Comparison of ENCODE assay signal across 17 cellular contexts in the genomic region with DNA sequence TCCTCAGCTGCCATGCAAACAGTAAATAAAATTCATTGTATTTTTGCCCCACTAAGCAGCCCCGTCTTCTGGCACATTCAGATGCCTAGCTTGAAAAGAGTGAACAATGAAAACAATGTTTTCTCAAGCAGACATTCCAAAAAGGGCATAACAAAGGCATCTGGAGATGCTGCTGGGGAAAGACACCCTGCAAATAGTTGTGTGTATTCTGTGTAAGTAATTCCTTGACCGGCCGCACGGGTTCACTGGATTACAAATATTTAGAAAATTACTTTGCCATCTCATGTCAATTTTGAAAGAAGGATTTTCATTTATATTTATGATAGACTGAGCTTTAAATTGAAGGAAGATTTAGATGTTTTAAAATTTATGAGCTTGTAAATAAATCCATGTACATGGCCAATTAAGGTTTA.
A peak's percentile ranks its signal among the peaks of the same experiment; 100 is the strongest.
DNase-seq lines count a peak whose midpoint lies in the region; FAIRE-seq and TF ChIP-seq lines count a peak whose summit lies in the region.
"Had no signal": no experiment of that assay in that cellular context is flagged by ENCODE, and none has a peak within 500 bp of the region (broad histone marks: within the 10 kb centered on the region; RNA-seq: fewer than 3 reads in every experiment).

No MANE protein-coding gene starts in this region.

- no peak overlapping the region for H4K8ac ChIP-seq in H1 (ENCODE audit: extremely low read depth, insufficient read depth, low read length)

- no peaks in the 10 kb centered on the region for H3K27me3 ChIP-seq in H1 (replicated peaks in 1 of 4; ENCODE audit: control insufficient read depth in 3 of 4, extremely low read depth in 1 of 4, insufficient read depth in 3 of 4, low read length in 3 of 4)
- H3K27me3 ChIP-seq in CD4-positive, alpha-beta memory T cell (ENCODE audit: insufficient read depth, low read length): no peaks in the 10 kb centered on the region
- H3K27me3 ChIP-seq: body of pancreas had no signal

- no peak overlapping the region for H2BK5ac ChIP-seq in H1 (ENCODE audit: low read depth, low read length)

- H3K56ac ChIP-seq in H1 (replicated peaks; ENCODE audit: insufficient read length, low read depth, low read length): no peak overlapping the region

- H3K79me1 ChIP-seq in H1 (ENCODE audit: low read depth, low read length): 0 out of 2 replicates have a peak, but pooled peaks cover 3% of the 10 kb centered on the region

- no peak overlapping the region for H3K9ac ChIP-seq in H1 (replicated peaks in 1 of 4; ENCODE audit: extremely low read depth in 1 of 4, low read depth in 3 of 4, low read length in 3 of 4)

- H3K23ac ChIP-seq in H1 (ENCODE audit: insufficient read length): no peak overlapping the region

- H3K4me3 Mint-ChIP-seq in activated naive CD4-positive, alpha-beta T cell treated with anti-CD3 and anti-CD28 coated beads, Interleukin-2, amount 50 U/mL, for 24 hours: no peak overlapping the region
- no peak overlapping the region for H3K4me3 Mint-ChIP-seq in CD4-positive, alpha-beta memory T cell
- H3K4me3 Mint-ChIP-seq in HFFc6: no peak overlapping the region; the same call in 1 of the 2 replicates

- peaks cover 81% of the 10 kb centered on the region for H3K4me1 Mint-ChIP-seq in activated naive CD4-positive, alpha-beta T cell treated with anti-CD3 and anti-CD28 coated beads, Interleukin-2, amount 50 U/mL, for 24 hours
- peaks cover 28 to 52% (median 31%) of the 10 kb centered on the region in 4 donors for H3K4me1 Mint-ChIP-seq in CD4-positive, alpha-beta memory T cell
- H3K4me1 Mint-ChIP-seq in HFFc6 (ENCODE audit: low read depth): peaks cover 81% of the 10 kb centered on the region

- H4K5ac ChIP-seq in H1 (ENCODE audit: insufficient read length, low read depth, low read length): peak overlapping the region; percentile 69

- no peaks in the 10 kb centered on the region for H3K23me2 ChIP-seq in H1 (ENCODE audit: low read depth, low read length)

- H3K36me3 Mint-ChIP-seq in activated naive CD4-positive, alpha-beta T cell treated with anti-CD3 and anti-CD28 coated beads, Interleukin-2, amount 50 U/mL, for 24 hours: peaks cover 9% of the 10 kb centered on the region
- H3K36me3 Mint-ChIP-seq in CD4-positive, alpha-beta memory T cell: peaks cover 17 to 20% of the 10 kb centered on the region in 2 donors
- H3K36me3 Mint-ChIP-seq in HFFc6 (ENCODE audit: low read depth): 0 out of 2 replicates have a peak, but pooled peaks cover 5% of the 10 kb centered on the region

- no peak overlapping the region for H3K14ac ChIP-seq in H1 (ENCODE audit: insufficient read length)

- 7% methylated on average over 4 of the region's 4 CpGs; no CpG with 5 or more reads in 1 of the 2 experiments for WGBS in H1 (ENCODE audit: extremely low coverage in 1 of 2, insufficient coverage in 1 of 2, insufficient read length in 1 of 2, insufficient replicate concordance in 2 of 2, low coverage in 1 of 2, low lambda C conversion rate in 2 of 2, missing lambda C conversion rate in 1 of 2), 2 experiments

- H3K18ac ChIP-seq in H1 (ENCODE audit: extremely low read depth, low read length): no peak overlapping the region

- TF ChIP-seq POLR2A in H1 (IDR thresholded peaks at IDR 0.05; ENCODE audit: control extremely low read depth in 1 of 2, low read depth in 2 of 2, low read length in 2 of 2): no peak

- no peak overlapping the region for H2AFZ ChIP-seq in H1 (ENCODE audit: low read length)

- H4K91ac ChIP-seq in H1 (replicated peaks; ENCODE audit: insufficient read length, low read length): no peak overlapping the region

- H4K20me1 ChIP-seq in H1 (replicated peaks in 1 of 2; ENCODE audit: control insufficient read depth in 1 of 2, insufficient read depth in 2 of 2, low read length in 2 of 2): no peaks in the 10 kb centered on the region

- peak overlapping the region; percentile 63 to 68; a peak in 3 of 4 replicates for H3K4me2 ChIP-seq in H1 (ENCODE audit: insufficient read depth in 1 of 2, low read depth in 2 of 2, low read length in 2 of 2)

- POLR2A ChIA-PET in H1 (lab: Charles Lee; ENCODE audit: partially characterized antibody): interaction anchor here (0.7 to 1.3 kb wide), 2 partner anchors 10 to 15 kb away, joined by 3 read pairs; no protein-coding TSS in a partner anchor
- POLR2A ChIA-PET in CD4-positive, alpha-beta memory T cell (lab: Charles Lee; ENCODE audit: partially characterized antibody): no interaction called here

- H3K9me3 Mint-ChIP-seq in activated naive CD4-positive, alpha-beta T cell treated with anti-CD3 and anti-CD28 coated beads, Interleukin-2, amount 50 U/mL, for 24 hours: no peaks in the 10 kb centered on the region
- no peaks in the 10 kb centered on the region for H3K9me3 Mint-ChIP-seq in CD4-positive, alpha-beta memory T cell
- H3K9me3 Mint-ChIP-seq in HFFc6: no peaks in the 10 kb centered on the region
- H3K9me3 Mint-ChIP-seq: activated T-helper 2 cell treated with anti-CD3 and anti-CD28 coated beads, Interferon-gamma antibody, Interleukin-2, Interleukin-4, amounts not matched to agents 10 μg/mL and 5 μg/mL and 100 μg/mL, durations not matched to agents 14 hours and 24 hours and 36 hours had no signal

- peak in 1 of 3 experiments; percentile 22; a peak in 1 of 4 replicates for TF ChIP-seq CTCF in H1 (IDR thresholded peaks at IDR 0.05; ENCODE audit: control extremely low read depth in 1 of 3, insufficient read depth in 1 of 3, low read depth in 1 of 3, low read length in 3 of 3)
- TF ChIP-seq CTCF in HFFc6 (IDR thresholded peaks at IDR 0.05): no peak

- H3K27me3 Mint-ChIP-seq in activated naive CD4-positive, alpha-beta T cell treated with anti-CD3 and anti-CD28 coated beads, Interleukin-2, amount 50 U/mL, for 24 hours: no peaks in the 10 kb centered on the region
- H3K27me3 Mint-ChIP-seq in CD4-positive, alpha-beta memory T cell: no peaks in the 10 kb centered on the region
- H3K27me3 Mint-ChIP-seq in HFFc6 (ENCODE audit: insufficient read depth): no peaks in the 10 kb centered on the region; the same call in none of the 2 replicates

- CTCF ChIA-PET in H1 (lab: Charles Lee; ENCODE audit: partially characterized antibody): interaction anchor here (0.7 to 2.0 kb wide), 16 partner anchors 10 to 484 kb away, joined by 3 to 10 read pairs (median 4); no protein-coding TSS in a partner anchor
- CTCF ChIA-PET in CD4-positive, alpha-beta memory T cell (lab: Charles Lee; ENCODE audit: partially characterized antibody): interaction anchor here (0.8 to 1.3 kb wide), 4 partner anchors 9 to 101 kb away, joined by 3 to 6 read pairs (median 4); no protein-coding TSS in a partner anchor

- H2AK5ac ChIP-seq in H1 (ENCODE audit: low read depth, low read length): no peak overlapping the region

- H3K27ac Mint-ChIP-seq in activated naive CD4-positive, alpha-beta T cell treated with anti-CD3 and anti-CD28 coated beads, Interleukin-2, amount 50 U/mL, for 24 hours: peak overlapping the region; percentile 62
- H3K27ac Mint-ChIP-seq in CD4-positive, alpha-beta memory T cell: peak overlapping the region in 1 of 7 donors; percentile 48
- no peak overlapping the region for H3K27ac Mint-ChIP-seq in HFFc6
- H3K27ac Mint-ChIP-seq: activated T-helper 2 cell treated with anti-CD3 and anti-CD28 coated beads, Interferon-gamma antibody, Interleukin-2, Interleukin-4, amounts not matched to agents 10 μg/mL and 5 μg/mL and 100 μg/mL, durations not matched to agents 14 hours and 24 hours and 36 hours had no signal

- no peak overlapping the region for H3K4ac ChIP-seq in H1 (replicated peaks; ENCODE audit: insufficient read length, low read depth, low read length)

- peak overlapping the region; percentile 19; the same call in 1 of the 2 replicates for H3K27ac ChIP-seq in H1 (ENCODE audit: low read depth, low read length)
- no peak overlapping the region for H3K27ac ChIP-seq in CD4-positive, alpha-beta memory T cell (ENCODE audit: low read depth, low read length)
- H3K27ac ChIP-seq: 22Rv1 had no signal

- peak; percentile 1 to 4; a peak in 1 of 4 replicates for TF ChIP-seq RAD21 in H1 (IDR thresholded peaks at IDR 0.05 in 1 of 2, conservative IDR thresholded peaks at IDR 0.05 in 1 of 2; ENCODE audit: low read depth in 2 of 2, low read length in 2 of 2)

- no peaks in the 10 kb centered on the region; a peak in 1 of 8 replicates for H3K36me3 ChIP-seq in H1 (ENCODE audit: control insufficient read depth in 2 of 4, insufficient read depth in 4 of 4, low read length in 3 of 4)
- no peaks in the 10 kb centered on the region for H3K36me3 ChIP-seq in CD4-positive, alpha-beta memory T cell (ENCODE audit: insufficient read depth, low read length)

- H2BK20ac ChIP-seq in H1 (ENCODE audit: low read length): no peak overlapping the region

- peak overlapping the region in 1 of 4 experiments; percentile 40; a peak in 3 of 8 replicates for H3K4me3 ChIP-seq in H1 (ENCODE audit: extremely low read depth in 1 of 4, insufficient read depth in 2 of 4, low read depth in 3 of 4, low read length in 4 of 4)
- H3K4me3 ChIP-seq in CD4-positive, alpha-beta memory T cell (ENCODE audit: low read length in 2 of 2): no peak overlapping the region
- H3K4me3 ChIP-seq: body of pancreas, K562 had no signal

- DNase-seq in activated naive CD4-positive, alpha-beta T cell (lab: John Stamatoyannopoulos, UW): no peak
- DNase-seq in H1 (ENCODE audit: low read depth in 1 of 2, low spot score in 2 of 2): peak in 1 of 2 experiments; percentile 50
- DNase-seq in midbrain (lab: John Stamatoyannopoulos, UW): peak; percentile 39
- DNase-seq in CD4-positive, alpha-beta memory T cell: no peak
- DNase-seq in HFFc6: no peak
- no peak for DNase-seq in NCI-H1436 treated with DMSO at 0.1 percent for 48 hours (lab: John Stamatoyannopoulos, UW)
- no peak for DNase-seq in NCI-H146 treated with DMSO at 0.1 percent for 48 hours (lab: John Stamatoyannopoulos, UW; ENCODE audit: unreplicated experiment)
- DNase-seq: activated CD4-positive, alpha-beta T cell treated with anti-CD3 and anti-CD28 coated beads, Interleukin-2, amount 50 U/mL, for 4 hours; body of pancreas; Caco-2; left cardiac atrium; NCI-H524; T-helper 2 cell had no signal

- TF ChIP-seq EP300 in H1 (IDR thresholded peaks at IDR 0.05; ENCODE audit: borderline replicate concordance in 1 of 2, low read depth in 2 of 2, low read length in 2 of 2): peak in 1 of 2 experiments; percentile 34; a peak in 1 of 3 replicates

- H2BK12ac ChIP-seq in H1 (ENCODE audit: low read depth, low read length): no peak overlapping the region

- FAIRE-seq in H1 (lab: Jason Lieb, UNC): peak; percentile 66
- FAIRE-seq: K562 had no signal

- intact Hi-C loops in CD4-positive, alpha-beta memory T cell (cut with micrococcal nuclease): no loop called here

- H2BK15ac ChIP-seq in H1 (ENCODE audit: low read length): no peak overlapping the region

- H3K4me1 ChIP-seq in H1 (replicated peaks in 1 of 4; ENCODE audit: control insufficient read depth in 3 of 4, insufficient read depth in 4 of 4, low read length in 3 of 4): peaks cover 15 to 34% (median 27%) of the 10 kb centered on the region in 4 experiments
- H3K4me1 ChIP-seq in CD4-positive, alpha-beta memory T cell (ENCODE audit: insufficient read depth, low read length): peaks cover 18% of the 10 kb centered on the region

- H3K79me2 ChIP-seq in H1 (ENCODE audit: control insufficient read depth in 1 of 2, insufficient read depth in 2 of 2, low read length in 2 of 2): peaks cover 0 to 36% of the 10 kb centered on the region in 2 experiments; a peak in 2 of 4 replicates

- no peak overlapping the region for H2BK120ac ChIP-seq in H1 (replicated peaks; ENCODE audit: low read depth, low read length)

- no peaks in the 10 kb centered on the region for H3K9me3 ChIP-seq in H1 (ENCODE audit: insufficient read depth in 2 of 2, low read depth in 1 of 2, low read length in 1 of 2)
- no peaks in the 10 kb centered on the region for H3K9me3 ChIP-seq in CD4-positive, alpha-beta memory T cell (ENCODE audit: control insufficient read depth in 1 of 2, low read length in 2 of 2)
- H3K9me3 ChIP-seq: body of pancreas, Caco-2 had no signal
